In genomic region chr6:137568067-137568466, GRCh38 we compare ENCODE assay signal across 14 cellular contexts.
DNase-seq lines count a peak whose midpoint lies in the region; ATAC-seq and TF ChIP-seq lines count a peak whose summit lies in the region.
"Had no signal": no experiment of that assay in that cellular context is flagged by ENCODE, and none has a peak within 500 bp of the region (broad histone marks: within the 10 kb centered on the region; RNA-seq: fewer than 3 reads in every experiment).

No MANE protein-coding gene starts in this region.

- peak overlapping the region; percentile 85 for H3K27ac Mint-ChIP-seq in glutamatergic neuron (ENCODE audit: unreplicated experiment)
- H3K27ac Mint-ChIP-seq: CD14-positive monocyte; CD4-positive, alpha-beta T cell; CD8-positive, alpha-beta memory T cell; H9 had no signal

- no peaks in the 10 kb centered on the region for H3F3A ChIP-seq in Loucy (ENCODE audit: low read depth)

- ATAC-seq in DND-41 (ENCODE audit: insufficient read depth, low read depth): peak; percentile 94
- ATAC-seq: HCT116 had no signal

- peak overlapping the region; percentile 92 for H3K27ac ChIP-seq in DND-41 (ENCODE audit: low read length)
- H3K27ac ChIP-seq: GM23248 had no signal

- peak overlapping the region in 1 of 2 experiments; percentile 7; a peak in 1 of 4 replicates for H3K4me3 ChIP-seq in DND-41 (ENCODE audit: low read depth in 1 of 2, low read length in 2 of 2)
- H3K4me3 ChIP-seq in Loucy (ENCODE audit: low read length, poor library complexity, severe bottlenecking): no peak overlapping the region
- H3K4me3 ChIP-seq: GM23248 had no signal

- H3K9me3 ChIP-seq in DND-41 (ENCODE audit: insufficient read depth, low read length, severe bottlenecking) (no peaks in the 10 kb centered on the region), Loucy (ENCODE audit: insufficient read depth, low read depth, low read length) (no peaks in the 10 kb centered on the region)

- H3K36me3 ChIP-seq in DND-41 (ENCODE audit: insufficient read depth, low read length): 0 out of 2 replicates have a peak, but pooled peaks cover 3% of the 10 kb centered on the region
- no peaks in the 10 kb centered on the region for H3K36me3 ChIP-seq in Loucy (ENCODE audit: insufficient read depth, low read length)

- DNase-seq in DND-41: peak; percentile 83
- no peak for DNase-seq in glutamatergic neuron
- no peak for DNase-seq in NCI-H2029 treated with DMSO at 0.1 percent for 48 hours (lab: John Stamatoyannopoulos, UW)
- no peak for DNase-seq in posterior vena cava (ENCODE audit: low spot score)
- DNase-seq in D341Med (ENCODE audit: low spot score): no peak
- DNase-seq: CD4-positive, alpha-beta T cell; CD8-positive, alpha-beta memory T cell; DMS53; DMS79 treated with DMSO at 0.1 percent for 48 hours; GM23248; H9 had no signal

- peak overlapping the region; percentile 40 for H2AFZ ChIP-seq in DND-41 (ENCODE audit: low read depth, low read length)
- H2AFZ ChIP-seq in Loucy (ENCODE audit: low read length): 0 out of 2 replicates have a peak overlapping the region, but pooled peaks have one; percentile 23
- H2AFZ ChIP-seq: GM23248 had no signal

- H3K4me1 ChIP-seq in DND-41 (ENCODE audit: insufficient read depth, low read length) (peaks cover 52% of the 10 kb centered on the region), Loucy (ENCODE audit: insufficient read depth, low read length, poor library complexity, severe bottlenecking) (peaks cover 13% of the 10 kb centered on the region)

- no peaks in the 10 kb centered on the region for H4K20me1 ChIP-seq in DND-41 (ENCODE audit: insufficient read depth, low read length)
- no peaks in the 10 kb centered on the region for H4K20me1 ChIP-seq in Loucy (ENCODE audit: insufficient read depth, low read length, poor library complexity, severe bottlenecking)

- H3K79me2 ChIP-seq in DND-41 (ENCODE audit: insufficient read depth, low read length): peaks cover 13% of the 10 kb centered on the region; the same call in 1 of the 2 replicates
- H3K79me2 ChIP-seq in Loucy (ENCODE audit: insufficient read depth, low read length): no peaks in the 10 kb centered on the region

- H3K4me2 ChIP-seq in DND-41 (ENCODE audit: insufficient read depth, low read length) (peak overlapping the region; percentile 49), Loucy (ENCODE audit: low read depth, low read length, poor library complexity, severe bottlenecking) (peak overlapping the region; percentile 38)

- H3K9me2 ChIP-seq in Loucy (replicated peaks; ENCODE audit: low read depth, low read length): no peaks in the 10 kb centered on the region

- intact Hi-C loops in posterior vena cava (cut with DNase I): no loop called here

- H3K4me1 Mint-ChIP-seq in glutamatergic neuron (ENCODE audit: low read depth, unreplicated experiment): peaks cover 19% of the 10 kb centered on the region
- H3K4me1 Mint-ChIP-seq: CD14-positive monocyte had no signal

- H3K4me3 Mint-ChIP-seq in glutamatergic neuron (ENCODE audit: unreplicated experiment): no peak overlapping the region
- H3K4me3 Mint-ChIP-seq: CD14-positive monocyte; CD4-positive, alpha-beta T cell; CD8-positive, alpha-beta memory T cell; H9 had no signal

- peak overlapping the region; percentile 44 for H3K9ac ChIP-seq in DND-41 (ENCODE audit: low read depth, low read length)
- no peak overlapping the region for H3K9ac ChIP-seq in Loucy (ENCODE audit: low read depth, low read length, poor library complexity, severe bottlenecking)
- H3K9ac ChIP-seq: GM23248 had no signal

- peaks cover 2% of the 10 kb centered on the region for H3K9me3 Mint-ChIP-seq in glutamatergic neuron (ENCODE audit: unreplicated experiment)

- no peaks in the 10 kb centered on the region for H3K27me3 Mint-ChIP-seq in glutamatergic neuron (ENCODE audit: unreplicated experiment)
- H3K27me3 Mint-ChIP-seq: CD4-positive, alpha-beta T cell had no signal

- H3K27me3 ChIP-seq in DND-41 (ENCODE audit: insufficient read depth, low read length, poor library complexity) (no peaks in the 10 kb centered on the region), Loucy (ENCODE audit: insufficient read depth, low read length, poor library complexity, severe bottlenecking) (no peaks in the 10 kb centered on the region)

- TF ChIP-seq CTCF in DND-41 (IDR thresholded peaks at IDR 0.05; ENCODE audit: borderline replicate concordance, extremely low read depth, low read length, poor library complexity, severe bottlenecking) (no peak), Loucy (conservative IDR thresholded peaks at IDR 0.05; ENCODE audit: low read length) (no peak), glutamatergic neuron (IDR thresholded peaks at IDR 0.05; ENCODE audit: partially characterized antibody, unreplicated experiment) (no peak)

- H3K36me3 Mint-ChIP-seq in glutamatergic neuron (ENCODE audit: unreplicated experiment): no peaks in the 10 kb centered on the region
- H3K36me3 Mint-ChIP-seq: CD14-positive monocyte had no signal
